Comparison of ENCODE assay signal across 29 cellular contexts in the genomic region with DNA sequence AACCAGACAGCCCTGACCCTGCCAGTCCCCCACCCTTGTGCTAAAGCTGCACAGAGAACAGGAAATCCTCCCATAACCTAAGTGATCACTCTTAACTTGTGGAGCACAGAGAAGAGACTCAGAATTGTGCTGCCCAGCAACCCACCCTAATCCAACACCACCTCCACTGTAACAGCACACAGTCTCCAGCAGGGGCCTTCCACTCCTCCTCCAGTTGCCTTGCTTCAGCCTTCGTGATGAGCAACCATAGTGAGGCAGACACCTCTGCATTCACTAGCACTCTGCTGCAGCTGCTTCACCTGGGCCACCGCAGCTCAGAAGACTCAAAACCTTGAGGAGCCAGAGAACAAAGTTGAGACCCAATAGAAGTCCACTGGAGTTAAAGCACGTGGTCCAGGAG. TPM values are rescaled to one million over a fixed set of nuclear protein-coding genes. Genes with fewer than 3 reads are reported as not detected.
"Had no signal": no experiment of that assay in that cellular context is flagged by ENCODE, and none has a peak within 500 bp of the region (broad histone marks: within the 10 kb centered on the region; RNA-seq: fewer than 3 reads in every experiment).

No MANE protein-coding gene starts in this region.

- H3K27ac Mint-ChIP-seq: immature natural killer cell; naive B cell; nephron; stimulated activated memory B cell treated with anti-CD40 and anti-IgM and Interleukin-4, amounts not matched to agents 10 μg/mL and 1 μg/mL and 100 μg/mL, for 72 hours; stimulated activated naive CD8-positive, alpha-beta T cell treated with anti-CD3 and anti-CD28 coated beads, Interleukin-15, Interleukin-2, amounts not matched to agents 100 ng/mL and 50 ng/mL, for 24 hours had no signal

- H3K9me3 ChIP-seq: colonic mucosa, left ventricle myocardium inferior, neutrophil, right lobe of liver, testis, tibial nerve, upper lobe of right lung had no signal

- H3K9me3 Mint-ChIP-seq: nephron; stimulated activated naive CD8-positive, alpha-beta T cell treated with anti-CD3 and anti-CD28 coated beads, Interleukin-15, Interleukin-2, amounts not matched to agents 100 ng/mL and 50 ng/mL, for 24 hours had no signal

- DNase-seq: caudate nucleus; colonic mucosa; dermis blood vessel endothelial cell; heart left ventricle; hippocampal formation; immature natural killer cell; left ventricle myocardium inferior; mesenchymal stem cell; naive B cell; stimulated activated CD4-positive, alpha-beta T cell treated with anti-CD3 and anti-CD28 coated beads, Interleukin-4, amount 100 ng/mL, for 1 hour; stimulated activated CD8-positive, alpha-beta memory T cell treated with anti-CD3 and anti-CD28 coated beads, Interleukin-4, amount 100 ng/mL, for 48 hours; testis; upper lobe of right lung had no signal

- ATAC-seq: esophagus mucosa; stimulated activated memory B cell treated with anti-CD40 and anti-IgM and Interleukin-4, amounts not matched to agents 10 μg/mL and 1 μg/mL and 100 μg/mL, for 72 hours had no signal

- H3K27ac ChIP-seq: colonic mucosa, heart left ventricle, left ventricle myocardium inferior, neutrophil, right lobe of liver, testis, tibial nerve, upper lobe of right lung had no signal

- H3K36me3 Mint-ChIP-seq: immature natural killer cell; naive B cell; stimulated activated memory B cell treated with anti-CD40 and anti-IgM and Interleukin-4, amounts not matched to agents 10 μg/mL and 1 μg/mL and 100 μg/mL, for 72 hours had no signal

- H3K4me3 Mint-ChIP-seq: immature natural killer cell; naive B cell; nephron; stimulated activated memory B cell treated with anti-CD40 and anti-IgM and Interleukin-4, amounts not matched to agents 10 μg/mL and 1 μg/mL and 100 μg/mL, for 72 hours; stimulated activated naive CD8-positive, alpha-beta T cell treated with anti-CD3 and anti-CD28 coated beads, Interleukin-15, Interleukin-2, amounts not matched to agents 100 ng/mL and 50 ng/mL, for 24 hours had no signal

- H3K4me3 ChIP-seq: colonic mucosa, heart left ventricle, left ventricle myocardium inferior, lung, right lobe of liver, testis, tibial nerve, upper lobe of right lung had no signal

- H3K27me3 Mint-ChIP-seq: naive B cell; stimulated activated memory B cell treated with anti-CD40 and anti-IgM and Interleukin-4, amounts not matched to agents 10 μg/mL and 1 μg/mL and 100 μg/mL, for 72 hours; stimulated activated naive CD8-positive, alpha-beta T cell treated with anti-CD3 and anti-CD28 coated beads, Interleukin-15, Interleukin-2, amounts not matched to agents 100 ng/mL and 50 ng/mL, for 24 hours had no signal

- H3K27me3 ChIP-seq: colonic mucosa, heart left ventricle, neutrophil, right lobe of liver, testis, tibial nerve, upper lobe of right lung had no signal

- H3K36me3 ChIP-seq: colonic mucosa, heart left ventricle, left ventricle myocardium inferior, neutrophil, right lobe of liver, tibial nerve, upper lobe of right lung had no signal

- H3K4me1 Mint-ChIP-seq: immature natural killer cell; naive B cell; nephron; stimulated activated memory B cell treated with anti-CD40 and anti-IgM and Interleukin-4, amounts not matched to agents 10 μg/mL and 1 μg/mL and 100 μg/mL, for 72 hours had no signal

- H3K4me1 ChIP-seq: colonic mucosa, heart left ventricle, left ventricle myocardium inferior, right lobe of liver, testis, tibial nerve, upper lobe of right lung had no signal

- FAIRE-seq: frontal cortex, keratinocyte had no signal

RNA-seq across cellular contexts. Expression of gene UGT2B4, which starts 7.9 kb away (rescaled TPM):
- total RNA-seq: cerebellum, dermis blood vessel endothelial cell, esophagus mucosa, fibroblast of lung, frontal cortex, glomerular endothelial cell, left ventricle myocardium inferior, osteocyte, posterior vena cava, subcutaneous adipose tissue, testis, tibial nerve, upper lobe of right lung had no signal
- polyA plus RNA-seq: fibroblast of lung, immature natural killer cell, keratinocyte had no signal
